Comparison of ENCODE assay signal across 1 cellular context in the genomic region with DNA sequence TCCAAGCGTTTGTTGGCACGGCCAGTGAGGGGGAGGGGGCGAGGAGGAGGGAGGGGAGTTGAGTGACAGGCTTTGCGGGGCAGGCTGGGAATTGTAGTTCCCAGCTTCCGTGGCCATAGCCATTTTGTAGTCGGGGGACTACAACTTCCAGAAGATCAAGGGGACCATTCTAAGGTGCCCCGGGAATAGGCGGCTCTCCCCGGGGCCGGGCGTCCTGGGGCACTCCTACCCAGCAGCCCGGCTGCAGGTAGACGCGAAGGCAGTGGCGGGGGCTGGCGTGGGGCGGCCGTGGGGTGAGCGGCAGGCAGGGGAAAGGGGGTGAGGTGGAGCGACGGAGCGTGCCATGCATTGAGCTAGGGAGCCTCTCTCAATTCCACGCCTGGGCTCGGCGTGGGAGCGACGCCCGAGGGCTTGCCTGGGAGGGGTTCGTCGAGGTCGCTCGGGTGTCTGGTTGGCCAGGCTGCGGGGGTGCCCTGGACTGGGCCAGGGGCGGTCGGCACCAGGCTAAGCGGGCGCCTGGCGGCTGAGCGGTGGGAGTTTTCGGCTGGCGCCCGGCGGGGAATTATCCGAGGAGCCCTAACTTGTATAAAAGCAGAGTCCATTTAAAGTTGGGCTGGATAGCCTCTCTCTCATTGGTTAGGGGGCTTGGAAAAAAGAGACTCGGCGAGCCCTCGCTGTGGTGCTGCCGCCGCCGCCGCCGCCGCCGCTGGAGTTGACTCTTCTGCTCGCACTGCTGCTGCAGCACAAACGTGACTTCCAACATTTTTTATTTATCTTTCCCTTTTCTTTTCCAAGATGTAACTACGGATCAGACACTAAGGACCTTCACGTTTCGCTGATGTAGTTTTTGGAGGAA.
A peak's percentile ranks its signal among the peaks of the same experiment; 100 is the strongest.
TF ChIP-seq lines count a peak whose summit lies in the region.

A gene (plus strand): TSS at position 709 of the 856 bp plus-strand sequence. CDS start 471 bp downstream, outside the sequence.

TF ChIP-seq in HepG2, 621 proteins besides CTCF, POLR2A, EP300 and RAD21 (continued from another document and continues in another):
- TF ChIP-seq, protein P1, sequence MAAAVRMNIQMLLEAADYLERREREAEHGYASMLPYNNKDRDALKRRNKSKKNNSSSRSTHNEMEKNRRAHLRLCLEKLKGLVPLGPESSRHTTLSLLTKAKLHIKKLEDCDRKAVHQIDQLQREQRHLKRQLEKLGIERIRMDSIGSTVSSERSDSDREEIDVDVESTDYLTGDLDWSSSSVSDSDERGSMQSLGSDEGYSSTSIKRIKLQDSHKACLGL (CRISPR knock-in tag; IDR thresholded peaks at IDR 0.05): peak; percentile 63
- TF ChIP-seq, protein P2, sequence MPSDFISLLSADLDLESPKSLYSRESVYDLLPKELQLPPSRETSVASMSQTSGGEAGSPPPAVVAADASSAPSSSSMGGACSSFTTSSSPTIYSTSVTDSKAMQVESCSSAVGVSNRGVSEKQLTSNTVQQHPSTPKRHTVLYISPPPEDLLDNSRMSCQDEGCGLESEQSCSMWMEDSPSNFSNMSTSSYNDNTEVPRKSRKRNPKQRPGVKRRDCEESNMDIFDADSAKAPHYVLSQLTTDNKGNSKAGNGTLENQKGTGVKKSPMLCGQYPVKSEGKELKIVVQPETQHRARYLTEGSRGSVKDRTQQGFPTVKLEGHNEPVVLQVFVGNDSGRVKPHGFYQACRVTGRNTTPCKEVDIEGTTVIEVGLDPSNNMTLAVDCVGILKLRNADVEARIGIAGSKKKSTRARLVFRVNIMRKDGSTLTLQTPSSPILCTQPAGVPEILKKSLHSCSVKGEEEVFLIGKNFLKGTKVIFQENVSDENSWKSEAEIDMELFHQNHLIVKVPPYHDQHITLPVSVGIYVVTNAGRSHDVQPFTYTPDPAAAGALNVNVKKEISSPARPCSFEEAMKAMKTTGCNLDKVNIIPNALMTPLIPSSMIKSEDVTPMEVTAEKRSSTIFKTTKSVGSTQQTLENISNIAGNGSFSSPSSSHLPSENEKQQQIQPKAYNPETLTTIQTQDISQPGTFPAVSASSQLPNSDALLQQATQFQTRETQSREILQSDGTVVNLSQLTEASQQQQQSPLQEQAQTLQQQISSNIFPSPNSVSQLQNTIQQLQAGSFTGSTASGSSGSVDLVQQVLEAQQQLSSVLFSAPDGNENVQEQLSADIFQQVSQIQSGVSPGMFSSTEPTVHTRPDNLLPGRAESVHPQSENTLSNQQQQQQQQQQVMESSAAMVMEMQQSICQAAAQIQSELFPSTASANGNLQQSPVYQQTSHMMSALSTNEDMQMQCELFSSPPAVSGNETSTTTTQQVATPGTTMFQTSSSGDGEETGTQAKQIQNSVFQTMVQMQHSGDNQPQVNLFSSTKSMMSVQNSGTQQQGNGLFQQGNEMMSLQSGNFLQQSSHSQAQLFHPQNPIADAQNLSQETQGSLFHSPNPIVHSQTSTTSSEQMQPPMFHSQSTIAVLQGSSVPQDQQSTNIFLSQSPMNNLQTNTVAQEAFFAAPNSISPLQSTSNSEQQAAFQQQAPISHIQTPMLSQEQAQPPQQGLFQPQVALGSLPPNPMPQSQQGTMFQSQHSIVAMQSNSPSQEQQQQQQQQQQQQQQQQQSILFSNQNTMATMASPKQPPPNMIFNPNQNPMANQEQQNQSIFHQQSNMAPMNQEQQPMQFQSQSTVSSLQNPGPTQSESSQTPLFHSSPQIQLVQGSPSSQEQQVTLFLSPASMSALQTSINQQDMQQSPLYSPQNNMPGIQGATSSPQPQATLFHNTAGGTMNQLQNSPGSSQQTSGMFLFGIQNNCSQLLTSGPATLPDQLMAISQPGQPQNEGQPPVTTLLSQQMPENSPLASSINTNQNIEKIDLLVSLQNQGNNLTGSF (CRISPR knock-in tag; IDR thresholded peaks at IDR 0.05): no peak
- TF ChIP-seq, protein P3, sequence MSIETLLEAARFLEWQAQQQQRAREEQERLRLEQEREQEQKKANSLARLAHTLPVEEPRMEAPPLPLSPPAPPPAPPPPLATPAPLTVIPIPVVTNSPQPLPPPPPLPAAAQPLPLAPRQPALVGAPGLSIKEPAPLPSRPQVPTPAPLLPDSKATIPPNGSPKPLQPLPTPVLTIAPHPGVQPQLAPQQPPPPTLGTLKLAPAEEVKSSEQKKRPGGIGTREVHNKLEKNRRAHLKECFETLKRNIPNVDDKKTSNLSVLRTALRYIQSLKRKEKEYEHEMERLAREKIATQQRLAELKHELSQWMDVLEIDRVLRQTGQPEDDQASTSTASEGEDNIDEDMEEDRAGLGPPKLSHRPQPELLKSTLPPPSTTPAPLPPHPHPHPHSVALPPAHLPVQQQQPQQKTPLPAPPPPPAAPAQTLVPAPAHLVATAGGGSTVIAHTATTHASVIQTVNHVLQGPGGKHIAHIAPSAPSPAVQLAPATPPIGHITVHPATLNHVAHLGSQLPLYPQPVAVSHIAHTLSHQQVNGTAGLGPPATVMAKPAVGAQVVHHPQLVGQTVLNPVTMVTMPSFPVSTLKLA (IDR thresholded peaks at IDR 0.05): peak; percentile 12
- TF ChIP-seq, protein P4, sequence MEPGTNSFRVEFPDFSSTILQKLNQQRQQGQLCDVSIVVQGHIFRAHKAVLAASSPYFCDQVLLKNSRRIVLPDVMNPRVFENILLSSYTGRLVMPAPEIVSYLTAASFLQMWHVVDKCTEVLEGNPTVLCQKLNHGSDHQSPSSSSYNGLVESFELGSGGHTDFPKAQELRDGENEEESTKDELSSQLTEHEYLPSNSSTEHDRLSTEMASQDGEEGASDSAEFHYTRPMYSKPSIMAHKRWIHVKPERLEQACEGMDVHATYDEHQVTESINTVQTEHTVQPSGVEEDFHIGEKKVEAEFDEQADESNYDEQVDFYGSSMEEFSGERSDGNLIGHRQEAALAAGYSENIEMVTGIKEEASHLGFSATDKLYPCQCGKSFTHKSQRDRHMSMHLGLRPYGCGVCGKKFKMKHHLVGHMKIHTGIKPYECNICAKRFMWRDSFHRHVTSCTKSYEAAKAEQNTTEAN (CRISPR knock-in tag; conservative IDR thresholded peaks at IDR 0.05): 0 out of 2 replicates have a peak, but pooled peaks have one; percentile 40
- TF ChIP-seq, protein P5, sequence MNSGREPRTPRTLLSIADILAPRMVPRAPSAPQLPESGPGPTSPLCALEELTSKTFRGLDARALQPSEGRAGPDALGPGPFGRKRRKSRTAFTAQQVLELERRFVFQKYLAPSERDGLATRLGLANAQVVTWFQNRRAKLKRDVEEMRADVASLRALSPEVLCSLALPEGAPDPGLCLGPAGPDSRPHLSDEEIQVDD (CRISPR knock-in tag; IDR thresholded peaks at IDR 0.05; ENCODE audit: borderline replicate concordance): peak; percentile 27; the same call in 1 of the 2 replicates
- TF ChIP-seq ZNF550 (CRISPR knock-in tag; IDR thresholded peaks at IDR 0.05; ENCODE audit: borderline replicate concordance): no peak; the same call in 1 of the 2 replicates
- no peak for TF ChIP-seq ZNF841 (CRISPR knock-in tag; IDR thresholded peaks at IDR 0.05; ENCODE audit: borderline replicate concordance)
- TF ChIP-seq HOXA9 (CRISPR knock-in tag; IDR thresholded peaks at IDR 0.05; ENCODE audit: borderline replicate concordance): no peak
- TF ChIP-seq ZNF552 (CRISPR knock-in tag; IDR thresholded peaks at IDR 0.05; ENCODE audit: borderline replicate concordance): no peak; the same call in 1 of the 2 replicates
- TF ChIP-seq, protein P6, sequence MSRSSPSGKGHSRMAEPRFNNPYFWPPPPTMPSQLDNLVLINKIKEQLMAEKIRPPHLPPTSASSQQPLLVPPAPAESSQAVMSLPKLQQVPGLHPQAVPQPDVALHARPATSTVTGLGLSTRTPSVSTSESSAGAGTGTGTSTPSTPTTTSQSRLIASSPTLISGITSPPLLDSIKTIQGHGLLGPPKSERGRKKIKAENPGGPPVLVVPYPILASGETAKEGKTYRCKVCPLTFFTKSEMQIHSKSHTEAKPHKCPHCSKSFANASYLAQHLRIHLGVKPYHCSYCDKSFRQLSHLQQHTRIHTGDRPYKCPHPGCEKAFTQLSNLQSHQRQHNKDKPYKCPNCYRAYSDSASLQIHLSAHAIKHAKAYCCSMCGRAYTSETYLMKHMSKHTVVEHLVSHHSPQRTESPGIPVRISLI (CRISPR knock-in tag; IDR thresholded peaks at IDR 0.05; ENCODE audit: borderline replicate concordance): peak; percentile 87; the same call in 1 of the 2 replicates
- 0 out of 2 replicates have a peak, but pooled peaks have one; percentile 27 for TF ChIP-seq ZNF343 (CRISPR knock-in tag; IDR thresholded peaks at IDR 0.05)
- no peak; the same call in 1 of the 2 replicates for TF ChIP-seq ISX (CRISPR knock-in tag; conservative IDR thresholded peaks at IDR 0.05)
- no peak for TF ChIP-seq ADNP (CRISPR knock-in tag; IDR thresholded peaks at IDR 0.05)
- no peak for TF ChIP-seq STAT5B (CRISPR knock-in tag; IDR thresholded peaks at IDR 0.05)
- peak; percentile 86 for TF ChIP-seq POLR2G (IDR thresholded peaks at IDR 0.05; ENCODE audit: low read depth, low read length)
- TF ChIP-seq ZEB1 (IDR thresholded peaks at IDR 0.05; ENCODE audit: insufficient replicate concordance, low read depth): no peak
- no peak; the same call in 1 of the 2 replicates for TF ChIP-seq ATAD3A (CRISPR knock-in tag; IDR thresholded peaks at IDR 0.05)
- 0 out of 2 replicates have a peak, but pooled peaks have one; percentile 14 for TF ChIP-seq TCF7 (IDR thresholded peaks at IDR 0.05; ENCODE audit: low read depth)
- no peak for TF ChIP-seq RFX1 (IDR thresholded peaks at IDR 0.05)
- no peak for TF ChIP-seq MED8 (CRISPR knock-in tag; IDR thresholded peaks at IDR 0.05; ENCODE audit: insufficient replicate concordance)
- TF ChIP-seq ZNF121 (CRISPR knock-in tag; IDR thresholded peaks at IDR 0.05): peak; percentile 71
- no peak for TF ChIP-seq ZC3H4 (CRISPR knock-in tag; IDR thresholded peaks at IDR 0.05; ENCODE audit: borderline replicate concordance)
- peak; percentile 45; the same call in 1 of the 2 replicates for TF ChIP-seq MTA1 (CRISPR knock-in tag; IDR thresholded peaks at IDR 0.05; ENCODE audit: borderline replicate concordance)
- TF ChIP-seq, protein P7, sequence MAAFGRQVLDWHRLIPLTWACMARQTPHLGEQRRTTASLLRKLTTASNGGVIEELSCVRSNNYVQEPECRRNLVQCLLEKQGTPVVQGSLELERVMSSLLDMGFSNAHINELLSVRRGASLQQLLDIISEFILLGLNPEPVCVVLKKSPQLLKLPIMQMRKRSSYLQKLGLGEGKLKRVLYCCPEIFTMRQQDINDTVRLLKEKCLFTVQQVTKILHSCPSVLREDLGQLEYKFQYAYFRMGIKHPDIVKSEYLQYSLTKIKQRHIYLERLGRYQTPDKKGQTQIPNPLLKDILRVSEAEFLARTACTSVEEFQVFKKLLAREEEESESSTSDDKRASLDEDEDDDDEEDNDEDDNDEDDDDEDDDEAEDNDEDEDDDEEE (CRISPR knock-in tag; IDR thresholded peaks at IDR 0.05): no peak
- TF ChIP-seq, protein P8, sequence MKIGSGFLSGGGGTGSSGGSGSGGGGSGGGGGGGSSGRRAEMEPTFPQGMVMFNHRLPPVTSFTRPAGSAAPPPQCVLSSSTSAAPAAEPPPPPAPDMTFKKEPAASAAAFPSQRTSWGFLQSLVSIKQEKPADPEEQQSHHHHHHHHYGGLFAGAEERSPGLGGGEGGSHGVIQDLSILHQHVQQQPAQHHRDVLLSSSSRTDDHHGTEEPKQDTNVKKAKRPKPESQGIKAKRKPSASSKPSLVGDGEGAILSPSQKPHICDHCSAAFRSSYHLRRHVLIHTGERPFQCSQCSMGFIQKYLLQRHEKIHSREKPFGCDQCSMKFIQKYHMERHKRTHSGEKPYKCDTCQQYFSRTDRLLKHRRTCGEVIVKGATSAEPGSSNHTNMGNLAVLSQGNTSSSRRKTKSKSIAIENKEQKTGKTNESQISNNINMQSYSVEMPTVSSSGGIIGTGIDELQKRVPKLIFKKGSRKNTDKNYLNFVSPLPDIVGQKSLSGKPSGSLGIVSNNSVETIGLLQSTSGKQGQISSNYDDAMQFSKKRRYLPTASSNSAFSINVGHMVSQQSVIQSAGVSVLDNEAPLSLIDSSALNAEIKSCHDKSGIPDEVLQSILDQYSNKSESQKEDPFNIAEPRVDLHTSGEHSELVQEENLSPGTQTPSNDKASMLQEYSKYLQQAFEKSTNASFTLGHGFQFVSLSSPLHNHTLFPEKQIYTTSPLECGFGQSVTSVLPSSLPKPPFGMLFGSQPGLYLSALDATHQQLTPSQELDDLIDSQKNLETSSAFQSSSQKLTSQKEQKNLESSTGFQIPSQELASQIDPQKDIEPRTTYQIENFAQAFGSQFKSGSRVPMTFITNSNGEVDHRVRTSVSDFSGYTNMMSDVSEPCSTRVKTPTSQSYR (CRISPR knock-in tag; IDR thresholded peaks at IDR 0.05; ENCODE audit: borderline replicate concordance): peak; percentile 91
- TF ChIP-seq PHF8 (CRISPR knock-in tag; IDR thresholded peaks at IDR 0.05): peak; percentile 49; the same call in 1 of the 2 replicates
- no peak for TF ChIP-seq TRIM24 (CRISPR knock-in tag; IDR thresholded peaks at IDR 0.05)
- TF ChIP-seq FOXP1 (IDR thresholded peaks at IDR 0.05): no peak
- TF ChIP-seq FOXP1 (CRISPR knock-in tag; IDR thresholded peaks at IDR 0.05): no peak
- TF ChIP-seq ZBTB38 (CRISPR knock-in tag; IDR thresholded peaks at IDR 0.05): peak; percentile 40; the same call in 1 of the 2 replicates
- peak; percentile 48; the same call in 1 of the 2 replicates for TF ChIP-seq SRY (CRISPR knock-in tag; IDR thresholded peaks at IDR 0.05)
- no peak for TF ChIP-seq ZNF264 (CRISPR knock-in tag; IDR thresholded peaks at IDR 0.05)
- no peak for TF ChIP-seq ZNF256 (CRISPR knock-in tag; conservative IDR thresholded peaks at IDR 0.05)
- TF ChIP-seq CREB1 (IDR thresholded peaks at IDR 0.05): peak; percentile 55; the same call in 1 of the 2 replicates
- peak; percentile 80 for TF ChIP-seq CREB1 (CRISPR knock-in tag; IDR thresholded peaks at IDR 0.05)
- no peak for TF ChIP-seq SYNCRIP (IDR thresholded peaks at IDR 0.05; ENCODE audit: insufficient read depth, low read depth, low read length)
- TF ChIP-seq ZNF367 (CRISPR knock-in tag; IDR thresholded peaks at IDR 0.05; ENCODE audit: borderline replicate concordance): peak; percentile 86
- TF ChIP-seq ZSCAN31 (CRISPR knock-in tag; IDR thresholded peaks at IDR 0.05; ENCODE audit: low read depth): peak; percentile 80; the same call in 1 of the 2 replicates
- TF ChIP-seq ZFX (CRISPR knock-in tag; IDR thresholded peaks at IDR 0.05; ENCODE audit: low read depth): peak; percentile 77
- TF ChIP-seq, protein P9, sequence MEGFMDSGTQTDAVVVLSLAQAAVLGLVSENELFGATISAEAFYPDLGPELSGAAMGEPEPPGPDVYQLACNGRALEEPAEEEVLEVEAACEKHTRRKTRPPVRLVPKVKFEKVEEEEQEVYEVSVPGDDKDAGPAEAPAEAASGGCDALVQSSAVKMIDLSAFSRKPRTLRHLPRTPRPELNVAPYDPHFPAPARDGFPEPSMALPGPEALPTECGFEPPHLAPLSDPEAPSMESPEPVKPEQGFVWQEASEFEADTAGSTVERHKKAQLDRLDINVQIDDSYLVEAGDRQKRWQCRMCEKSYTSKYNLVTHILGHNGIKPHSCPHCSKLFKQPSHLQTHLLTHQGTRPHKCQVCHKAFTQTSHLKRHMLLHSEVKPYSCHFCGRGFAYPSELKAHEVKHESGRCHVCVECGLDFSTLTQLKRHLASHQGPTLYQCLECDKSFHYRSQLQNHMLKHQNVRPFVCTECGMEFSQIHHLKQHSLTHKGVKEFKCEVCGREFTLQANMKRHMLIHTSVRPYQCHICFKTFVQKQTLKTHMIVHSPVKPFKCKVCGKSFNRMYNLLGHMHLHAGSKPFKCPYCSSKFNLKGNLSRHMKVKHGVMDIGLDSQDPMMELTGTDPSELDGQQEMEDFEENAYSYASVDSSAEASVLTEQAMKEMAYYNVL (CRISPR knock-in tag; IDR thresholded peaks at IDR 0.05; ENCODE audit: borderline replicate concordance): 0 out of 2 replicates have a peak, but pooled peaks have one; percentile 55
- no peak for TF ChIP-seq ZNF20 (CRISPR knock-in tag; IDR thresholded peaks at IDR 0.05)
- TF ChIP-seq SMC3 (IDR thresholded peaks at IDR 0.05; ENCODE audit: low read length): no peak
- no peak for TF ChIP-seq ZNF432 (CRISPR knock-in tag; IDR thresholded peaks at IDR 0.05; ENCODE audit: borderline replicate concordance)
- 0 out of 2 replicates have a peak, but pooled peaks have one; percentile 7 for TF ChIP-seq GATAD2A (CRISPR knock-in tag; IDR thresholded peaks at IDR 0.05)
